In the genomic region with DNA sequence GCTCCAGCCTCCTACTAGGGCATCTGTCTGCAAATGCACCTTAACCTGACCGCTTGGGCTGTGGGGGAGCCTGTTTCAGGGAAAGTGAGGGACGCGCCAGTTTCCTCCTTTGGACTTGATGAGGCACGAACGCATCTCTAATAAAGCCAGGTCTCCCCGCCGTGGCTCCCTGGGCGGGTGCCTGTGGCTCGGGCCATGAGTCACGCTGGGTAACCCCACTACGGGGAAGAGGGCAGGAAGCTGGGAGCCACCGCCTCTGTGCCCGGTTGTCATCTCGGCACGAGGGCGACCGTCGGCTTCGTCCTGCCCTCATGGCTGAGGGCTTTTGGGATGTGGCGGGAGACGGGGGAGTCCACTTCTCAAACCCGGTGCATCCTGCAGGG, we compare ENCODE assay signal across 9 cellular contexts. TPM values are rescaled to one million over a fixed set of nuclear protein-coding genes. Genes with fewer than 3 reads are reported as not detected.
A peak's percentile ranks its signal among the peaks of the same experiment; 100 is the strongest.
DNase-seq lines count a peak whose midpoint lies in the region; ATAC-seq and TF ChIP-seq lines count a peak whose summit lies in the region.
"Had no signal": no experiment of that assay in that cellular context is flagged by ENCODE, and none has a peak within 500 bp of the region (broad histone marks: within the 10 kb centered on the region; RNA-seq: fewer than 3 reads in every experiment).

No MANE protein-coding gene starts in this region.

- no peak for TF ChIP-seq CTCF in GM20000 (IDR thresholded peaks at IDR 0.05; ENCODE audit: extremely low read depth, missing control alignments)
- no peak for TF ChIP-seq CTCF in Caco-2 (IDR thresholded peaks at IDR 0.05; ENCODE audit: insufficient read depth in 1 of 2, low read depth in 1 of 2, low read length in 1 of 2, severe bottlenecking in 1 of 2, unreplicated experiment in 1 of 2)

- ATAC-seq in GM19351 (IDR thresholded peaks at IDR 0.05; ENCODE audit: unreplicated experiment) (no peak), HG02798 (IDR thresholded peaks at IDR 0.05; ENCODE audit: poor library complexity, unreplicated experiment) (no peak)

- intact Hi-C loops in activated CD4-positive, alpha-beta memory T cell treated with anti-CD3 and anti-CD28 coated beads for 36 hours (cut with micrococcal nuclease): loop anchor here (2.0 to 10.0 kb wide), 2 partner anchors 13 to 351 kb away; a partner anchor contains a TSS
- intact Hi-C loops in Caco-2 (cut with micrococcal nuclease; ENCODE audit: unreplicated experiment): no loop called here

- DNase-seq in GM20000 (ENCODE audit: low spot score) (peak; percentile 52), epithelial cell of prostate (ENCODE audit: low read depth, low spot score) (no peak), Caco-2 (no peak), erythroblast (lab: John Stamatoyannopoulos, UW) (no peak)
- peak; percentile 91 for DNase-seq in activated CD4-positive, alpha-beta memory T cell treated with anti-CD3 and anti-CD28 coated beads for 36 hours
- peak; percentile 76 for DNase-seq in stimulated activated CD4-positive, alpha-beta T cell treated with anti-CD3 and anti-CD28 coated beads, Interleukin-4, amount 100 ng/mL, for 1 hour

- no TSS peak for BruUV-seq in Caco-2 (replicated peaks; lab: Mats Ljungman, UMichigan)

- H3K36me3 Mint-ChIP-seq in activated CD4-positive, alpha-beta memory T cell treated with anti-CD3 and anti-CD28 coated beads for 36 hours: peaks cover 11% of the 10 kb centered on the region
- peaks cover under 1% of the 10 kb centered on the region for H3K36me3 Mint-ChIP-seq in Caco-2 (ENCODE audit: insufficient read depth, unreplicated experiment)

- no peak for TF ChIP-seq POLR2A in erythroblast (IDR thresholded peaks at IDR 0.05; ENCODE audit: low read length)

- peak overlapping the region; percentile 92 for H3K27ac Mint-ChIP-seq in activated CD4-positive, alpha-beta memory T cell treated with anti-CD3 and anti-CD28 coated beads for 36 hours
- no peak overlapping the region for H3K27ac Mint-ChIP-seq in Caco-2 (ENCODE audit: unreplicated experiment)

- POLR2A ChIA-PET in activated CD4-positive, alpha-beta memory T cell treated with anti-CD3 and anti-CD28 coated beads for 36 hours (lab: Charles Lee): interaction anchor here (0.9 to 2.3 kb wide), 7 partner anchors 8 to 170 kb away, joined by 3 to 10 read pairs (median 6); a partner anchor contains a TSS
- POLR2A ChIA-PET in Caco-2 (lab: Charles Lee): no interaction called here

- peaks cover 50% of the 10 kb centered on the region for H3K4me1 Mint-ChIP-seq in activated CD4-positive, alpha-beta memory T cell treated with anti-CD3 and anti-CD28 coated beads for 36 hours (ENCODE audit: low read depth)
- no peaks in the 10 kb centered on the region for H3K4me1 Mint-ChIP-seq in Caco-2 (ENCODE audit: low read depth, unreplicated experiment)

- no peaks in the 10 kb centered on the region for H3K4me1 ChIP-seq in Caco-2

- H3K9me3 Mint-ChIP-seq in activated CD4-positive, alpha-beta memory T cell treated with anti-CD3 and anti-CD28 coated beads for 36 hours: no peaks in the 10 kb centered on the region
- H3K9me3 Mint-ChIP-seq in Caco-2 (ENCODE audit: unreplicated experiment): no peaks in the 10 kb centered on the region

- peak overlapping the region; percentile 39 for H3K4me3 Mint-ChIP-seq in activated CD4-positive, alpha-beta memory T cell treated with anti-CD3 and anti-CD28 coated beads for 36 hours
- H3K4me3 Mint-ChIP-seq in Caco-2 (ENCODE audit: unreplicated experiment): no peak overlapping the region

- H3K27ac ChIP-seq in epithelial cell of prostate: peak overlapping the region; percentile 24
- H3K27ac ChIP-seq: PC-9 had no signal

- H3K27me3 ChIP-seq in Caco-2 (replicated peaks; ENCODE audit: control insufficient read depth, insufficient read depth, low read length): no peaks in the 10 kb centered on the region

- no peaks in the 10 kb centered on the region for H3K36me3 ChIP-seq in Caco-2 (ENCODE audit: control insufficient read depth, insufficient read depth, low read length)

- CTCF ChIA-PET in activated CD4-positive, alpha-beta memory T cell treated with anti-CD3 and anti-CD28 coated beads for 36 hours (lab: Charles Lee): interaction anchor here (2.5 kb wide), 1 partner anchor 49 kb away, joined by 16 read pairs; no protein-coding TSS in a partner anchor
- CTCF ChIA-PET in Caco-2 (lab: Charles Lee): interaction anchor here (0.6 kb wide), 1 partner anchor 95 kb away, joined by 5 read pairs; no protein-coding TSS in a partner anchor

- H3K9me3 ChIP-seq in Caco-2: no peaks in the 10 kb centered on the region

- no peak overlapping the region for H3K4me3 ChIP-seq in Caco-2 (ENCODE audit: low read depth, low read length)
- H3K4me3 ChIP-seq: PC-9 had no signal

- H3K27me3 Mint-ChIP-seq in activated CD4-positive, alpha-beta memory T cell treated with anti-CD3 and anti-CD28 coated beads for 36 hours: no peaks in the 10 kb centered on the region
- H3K27me3 Mint-ChIP-seq in Caco-2 (ENCODE audit: insufficient read depth, unreplicated experiment): no peaks in the 10 kb centered on the region

RNA-seq across cellular contexts. Expression of a gene that starts 12.1 kb away (rescaled TPM):
- total RNA-seq in activated CD4-positive, alpha-beta memory T cell treated with anti-CD3 and anti-CD28 coated beads for 36 hours: 10 to 100 TPM; 67.0 to 68.3 TPM
- total RNA-seq in Caco-2 (2022): 5.5 and 6.3 TPM in 2 replicates

RNA-seq across cellular contexts. Expression of a gene that starts 50.9 kb away (rescaled TPM):
- 10 to 100 TPM; 54.1 to 57.0 TPM for total RNA-seq in activated CD4-positive, alpha-beta memory T cell treated with anti-CD3 and anti-CD28 coated beads for 36 hours
- 76.4 and 81.3 TPM in 2 replicates for total RNA-seq in Caco-2 (2022)

Comparison
In these comparisons a context has a peak if more than half of its experiments do, and no peak if none do; other contexts are left out.
1. DNase-seq: peak in GM20000 (single experiment), activated CD4-positive, alpha-beta memory T cell treated with anti-CD3 and anti-CD28 coated beads for 36 hours (single experiment) and stimulated activated CD4-positive, alpha-beta T cell treated with anti-CD3 and anti-CD28 coated beads, Interleukin-4, amount 100 ng/mL, for 1 hour (single experiment); none in epithelial cell of prostate (single experiment), Caco-2 (0 of 2) and erythroblast (0 of 2).